Comparison of ENCODE assay signal across 8 cellular contexts in the genomic region with DNA sequence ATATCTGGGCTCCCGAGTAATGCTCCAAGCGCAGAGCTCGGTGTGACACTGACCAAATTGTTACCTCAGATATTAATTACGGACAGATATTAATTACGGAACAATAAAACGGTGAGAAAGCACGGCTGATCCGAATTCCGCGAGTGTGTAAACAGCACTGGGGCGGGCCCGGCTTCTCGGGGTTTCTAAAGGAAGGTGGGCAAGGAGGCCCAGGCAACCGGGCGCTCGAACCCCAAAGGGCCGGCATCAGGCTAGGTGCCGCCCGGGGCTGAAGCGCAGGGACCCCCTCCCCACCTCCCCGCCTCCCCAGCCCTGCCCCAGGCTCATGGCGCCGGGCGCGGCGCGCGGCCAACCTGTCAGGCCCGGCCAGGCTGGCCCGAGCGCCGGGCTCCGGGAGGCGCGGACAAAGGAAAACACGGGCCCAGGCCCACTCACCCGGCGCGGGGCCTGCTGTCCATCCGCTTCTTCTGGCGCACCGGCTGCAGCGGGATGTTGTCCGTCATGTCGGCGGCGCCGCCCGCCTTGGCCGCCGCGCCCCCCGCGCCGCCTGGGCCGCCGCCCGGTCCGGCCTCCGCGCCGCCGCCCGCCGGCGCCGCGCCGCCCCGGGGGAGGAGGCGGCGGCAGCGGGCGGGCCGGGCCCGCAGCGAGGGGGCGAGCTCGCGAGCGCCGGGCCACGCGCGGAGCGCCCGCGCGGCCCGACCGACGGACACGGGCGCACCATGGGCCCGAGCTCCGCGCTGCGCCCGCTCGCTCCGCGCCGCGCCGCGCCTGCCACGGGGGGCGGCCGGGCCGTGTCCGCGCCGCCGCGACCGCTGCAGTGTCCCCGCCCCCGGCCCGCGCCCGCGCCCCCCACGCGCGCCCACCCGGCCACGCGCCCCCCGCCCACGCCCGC. TPM values are rescaled to one million over a fixed set of nuclear protein-coding genes. Genes with fewer than 3 reads are reported as not detected.
DNase-seq lines count a peak whose midpoint lies in the region; ATAC-seq and TF ChIP-seq lines count a peak whose summit lies in the region.

A gene with protein sequence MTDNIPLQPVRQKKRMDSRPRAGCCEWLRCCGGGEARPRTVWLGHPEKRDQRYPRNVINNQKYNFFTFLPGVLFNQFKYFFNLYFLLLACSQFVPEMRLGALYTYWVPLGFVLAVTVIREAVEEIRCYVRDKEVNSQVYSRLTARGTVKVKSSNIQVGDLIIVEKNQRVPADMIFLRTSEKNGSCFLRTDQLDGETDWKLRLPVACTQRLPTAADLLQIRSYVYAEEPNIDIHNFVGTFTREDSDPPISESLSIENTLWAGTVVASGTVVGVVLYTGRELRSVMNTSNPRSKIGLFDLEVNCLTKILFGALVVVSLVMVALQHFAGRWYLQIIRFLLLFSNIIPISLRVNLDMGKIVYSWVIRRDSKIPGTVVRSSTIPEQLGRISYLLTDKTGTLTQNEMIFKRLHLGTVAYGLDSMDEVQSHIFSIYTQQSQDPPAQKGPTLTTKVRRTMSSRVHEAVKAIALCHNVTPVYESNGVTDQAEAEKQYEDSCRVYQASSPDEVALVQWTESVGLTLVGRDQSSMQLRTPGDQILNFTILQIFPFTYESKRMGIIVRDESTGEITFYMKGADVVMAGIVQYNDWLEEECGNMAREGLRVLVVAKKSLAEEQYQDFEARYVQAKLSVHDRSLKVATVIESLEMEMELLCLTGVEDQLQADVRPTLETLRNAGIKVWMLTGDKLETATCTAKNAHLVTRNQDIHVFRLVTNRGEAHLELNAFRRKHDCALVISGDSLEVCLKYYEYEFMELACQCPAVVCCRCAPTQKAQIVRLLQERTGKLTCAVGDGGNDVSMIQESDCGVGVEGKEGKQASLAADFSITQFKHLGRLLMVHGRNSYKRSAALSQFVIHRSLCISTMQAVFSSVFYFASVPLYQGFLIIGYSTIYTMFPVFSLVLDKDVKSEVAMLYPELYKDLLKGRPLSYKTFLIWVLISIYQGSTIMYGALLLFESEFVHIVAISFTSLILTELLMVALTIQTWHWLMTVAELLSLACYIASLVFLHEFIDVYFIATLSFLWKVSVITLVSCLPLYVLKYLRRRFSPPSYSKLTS (minus strand): TSS at position 524 of the 892 bp plus-strand sequence. CDS start 21 bp downstream, at position 503.

- H3K36me3 Mint-ChIP-seq in H9 (ENCODE audit: insufficient read depth in 1 of 3, low read depth in 3 of 3): peaks cover 0 to 5% (median 2%) of the 10 kb centered on the region in 3 experiments; a peak in 2 of 7 replicates

- no CpG with 5 or more reads among the region's 131 CpGs for whole genome bisulfite sequencing in H9 (ENCODE audit: extremely low coverage, insufficient read length, low lambda C conversion rate)
- under 1% methylated on average over 115 of the region's 131 CpGs for WGBS in right cardiac atrium

- H3K4me1 ChIP-seq in A673 (ENCODE audit: insufficient read depth, low read length, poor library complexity, severe bottlenecking): peaks cover 9% of the 10 kb centered on the region
- no peaks in the 10 kb centered on the region for H3K4me1 ChIP-seq in H9 (ENCODE audit: insufficient read depth, low read length)
- no peaks in the 10 kb centered on the region for H3K4me1 ChIP-seq in ascending aorta
- H3K4me1 ChIP-seq in right cardiac atrium (ENCODE audit: control insufficient read depth, insufficient read depth, low read length): no peaks in the 10 kb centered on the region

- DNase-seq in A673 (ENCODE audit: low spot score) (no peak), H9 (no peak), ascending aorta (ENCODE audit: low spot score in 2 of 2) (no peak), right cardiac atrium (peak; percentile 33 to 81 (median 76)), posterior vena cava (ENCODE audit: low spot score) (no peak), pons (ENCODE audit: low spot score) (no peak), NCI-H2029 (lab: John Stamatoyannopoulos, UW) (no peak), T-helper 9 cell (no peak)

- no peaks in the 10 kb centered on the region for H3K79me2 ChIP-seq in H9 (ENCODE audit: insufficient read depth, low read length)

- no peak within 1 kb of the TSS for H2AFZ ChIP-seq in H9 (ENCODE audit: low read length)

- no peak within 1 kb of the TSS for H2BK20ac ChIP-seq in H9 (ENCODE audit: low read depth, low read length, poor library complexity, severe bottlenecking)

- peaks cover 5% of the 10 kb centered on the region for H3K27me3 Mint-ChIP-seq in H9 (ENCODE audit: low read depth)

- H3K4me2 ChIP-seq in H9 (ENCODE audit: insufficient read depth, insufficient read length, low read length): peak within 1 kb of the TSS; percentile 89

- H4K5ac ChIP-seq in H9 (ENCODE audit: insufficient read length, low read depth, low read length): no peak within 1 kb of the TSS

- peak within 1 kb of the TSS; percentile 76 to 88 for H3K4me3 Mint-ChIP-seq in H9

- H2BK15ac ChIP-seq in H9 (ENCODE audit: low read depth, low read length): no peak within 1 kb of the TSS

- H3K27ac ChIP-seq in A673 (ENCODE audit: low read depth, low read length, poor library complexity, severe bottlenecking) (peak within 1 kb of the TSS; percentile 65), H9 (ENCODE audit: insufficient read length, low read depth, low read length) (no peak within 1 kb of the TSS), ascending aorta (peak within 1 kb of the TSS; percentile 52 to 80), right cardiac atrium (ENCODE audit: low read length) (no peak within 1 kb of the TSS)

- H2AK5ac ChIP-seq in H9 (ENCODE audit: insufficient read length, low read length): no peak within 1 kb of the TSS

- H2BK120ac ChIP-seq in H9 (ENCODE audit: low read depth, low read length, poor library complexity, severe bottlenecking): no peak within 1 kb of the TSS

- H3K23me2 ChIP-seq in H9 (ENCODE audit: insufficient read length, low read depth, low read length, poor library complexity, severe bottlenecking): peaks cover 8% of the 10 kb centered on the region

- no peak within 1 kb of the TSS for H3K4ac ChIP-seq in H9 (ENCODE audit: low read depth, low read length)

- TF ChIP-seq CTCF in A673 (conservative IDR thresholded peaks at IDR 0.05; ENCODE audit: low read depth, low read length) (0 out of 2 replicates have a peak, but pooled peaks have one; percentile 18), H9 (conservative IDR thresholded peaks at IDR 0.05) (no peak; the same call in 2 of the 3 replicates), ascending aorta (IDR thresholded peaks at IDR 0.05) (no peak)

- H3T11ph ChIP-seq in H9 (ENCODE audit: low read length): no peak within 1 kb of the TSS

- H3K79me1 ChIP-seq in H9 (ENCODE audit: insufficient read depth, low read depth, low read length, poor library complexity, severe bottlenecking): no peaks in the 10 kb centered on the region

- H4K20me1 ChIP-seq in H9 (ENCODE audit: control insufficient read depth, insufficient read depth, insufficient read length): no peaks in the 10 kb centered on the region

- no peak within 1 kb of the TSS for H4K8ac ChIP-seq in H9 (replicated peaks; ENCODE audit: insufficient read length, low read depth, low read length)

- no peaks in the 10 kb centered on the region for H3K9me3 ChIP-seq in A673 (ENCODE audit: low read depth, low read length, poor library complexity, severe bottlenecking)
- H3K9me3 ChIP-seq in H9 (ENCODE audit: control insufficient read depth, low read depth, low read length): no peaks in the 10 kb centered on the region
- H3K9me3 ChIP-seq in ascending aorta: no peaks in the 10 kb centered on the region
- H3K9me3 ChIP-seq in right cardiac atrium (ENCODE audit: control insufficient read depth, low read length): no peaks in the 10 kb centered on the region

- H3K36me3 ChIP-seq in A673 (ENCODE audit: insufficient read depth, low read length, poor library complexity, severe bottlenecking): no peaks in the 10 kb centered on the region
- no peaks in the 10 kb centered on the region for H3K36me3 ChIP-seq in ascending aorta

- peaks cover 9 to 11% of the 10 kb centered on the region in 2 experiments for H3K4me1 Mint-ChIP-seq in H9

- peak within 1 kb of the TSS; percentile 26 for H3K9ac ChIP-seq in H9 (ENCODE audit: extremely low read depth, insufficient read length, low read length)

- ATAC-seq in right cardiac atrium: peak; percentile 59 to 71

- H3K4me3 ChIP-seq in A673 (ENCODE audit: low read depth, low read length, poor library complexity, severe bottlenecking) (peak within 1 kb of the TSS; percentile 91), ascending aorta (peak within 1 kb of the TSS; percentile 64 to 87), right cardiac atrium (ENCODE audit: low read length) (peak within 1 kb of the TSS; percentile 100)

- POLR2A ChIA-PET in A673 (lab: Charles Lee; ENCODE audit: low non-redundant PET): no interaction called here

- H3K27ac Mint-ChIP-seq in H9: peak within 1 kb of the TSS; percentile 1 to 96 (median 89); a peak in 4 of 7 replicates

- no peak within 1 kb of the TSS for H3K56ac ChIP-seq in H9 (ENCODE audit: insufficient read length, low read depth, low read length)

- intact Hi-C loops in A673 (cut with micrococcal nuclease; ENCODE audit: unreplicated experiment): loop anchor here (10.0 kb wide), 1 partner anchor 133 kb away; no protein-coding TSS in a partner anchor
- intact Hi-C loops in ascending aorta (cut with DNase I): loop anchor here (2.0 to 5.0 kb wide), 3 partner anchors 17 to 67 kb away; no protein-coding TSS in a partner anchor
- intact Hi-C loops in right cardiac atrium (cut with DNase I): no loop called here
- intact Hi-C loops in posterior vena cava (cut with DNase I): loop anchor here in 1 of 2 donors (10.0 kb wide), 1 partner anchor 53 kb away; no protein-coding TSS in a partner anchor

- no peak within 1 kb of the TSS for H2BK5ac ChIP-seq in H9 (ENCODE audit: insufficient read length, low read length)

- H3K27me3 ChIP-seq in A673 (replicated peaks; ENCODE audit: insufficient read depth, low read depth, low read length, poor library complexity): no peaks in the 10 kb centered on the region
- H3K27me3 ChIP-seq in H9 (ENCODE audit: insufficient read depth, low read length): no peaks in the 10 kb centered on the region
- no peaks in the 10 kb centered on the region for H3K27me3 ChIP-seq in ascending aorta
- no peaks in the 10 kb centered on the region for H3K27me3 ChIP-seq in right cardiac atrium (ENCODE audit: control insufficient read depth, insufficient read depth)

- H4K91ac ChIP-seq in H9 (ENCODE audit: insufficient read length, low read depth, low read length): no peak within 1 kb of the TSS

- H3K9me3 Mint-ChIP-seq in H9: no peaks in the 10 kb centered on the region; a peak in 2 of 5 replicates

- CTCF ChIA-PET in A673 (lab: Charles Lee): no interaction called here

- no peak within 1 kb of the TSS for H3K14ac ChIP-seq in H9 (ENCODE audit: insufficient read depth, low read length)

- H3K18ac ChIP-seq in H9 (ENCODE audit: insufficient read length, low read depth, low read length): peak within 1 kb of the TSS; percentile 62

- H2BK12ac ChIP-seq in H9 (ENCODE audit: insufficient read length, low read depth, low read length): no peak within 1 kb of the TSS

- BruUV-seq in A673 (replicated peaks; lab: Mats Ljungman, UMichigan): no TSS peak

- no peak within 1 kb of the TSS for H3K23ac ChIP-seq in H9 (ENCODE audit: insufficient read length, low read depth, low read length)

RNA-seq across cellular contexts. Expression of the gene that starts here (rescaled TPM):
- total RNA-seq in A673 (2021) (31.2 and 34.8 TPM in 2 replicates), H9 (2021) (11.5 and 12.1 TPM in 2 replicates), ascending aorta (14.5 TPM), right cardiac atrium (10 to 100 TPM; 18.4 to 23.9 (median 19.9) TPM), posterior vena cava (10 to 100 TPM; 36.6 to 61.2 TPM)
- 6.2 TPM for polyA plus RNA-seq in right cardiac atrium

Comparison
In these comparisons a context has a peak if more than half of its experiments do, and no peak if none do; other contexts are left out.
1. DNase-seq: peak in right cardiac atrium (3 of 3); none in A673 (single experiment), H9 (single experiment), ascending aorta (0 of 2), posterior vena cava (single experiment), pons (single experiment), NCI-H2029 (single experiment) and T-helper 9 cell (single experiment).
2. H3K27ac ChIP-seq: peak in A673 (single experiment) and ascending aorta (2 of 2); none in H9 (single experiment) and right cardiac atrium (single experiment).
3. intact Hi-C loops: an anchor here in A673 (10.0 kb wide) and ascending aorta (2.0 to 5.0 kb wide); none called in right cardiac atrium.
4. Peak in every context shown above with its lines, with median percentiles within 50 percentile points of each other: H3K4me3 ChIP-seq.